Comparison of ENCODE assay signal across 8 cellular contexts in the genomic region with DNA sequence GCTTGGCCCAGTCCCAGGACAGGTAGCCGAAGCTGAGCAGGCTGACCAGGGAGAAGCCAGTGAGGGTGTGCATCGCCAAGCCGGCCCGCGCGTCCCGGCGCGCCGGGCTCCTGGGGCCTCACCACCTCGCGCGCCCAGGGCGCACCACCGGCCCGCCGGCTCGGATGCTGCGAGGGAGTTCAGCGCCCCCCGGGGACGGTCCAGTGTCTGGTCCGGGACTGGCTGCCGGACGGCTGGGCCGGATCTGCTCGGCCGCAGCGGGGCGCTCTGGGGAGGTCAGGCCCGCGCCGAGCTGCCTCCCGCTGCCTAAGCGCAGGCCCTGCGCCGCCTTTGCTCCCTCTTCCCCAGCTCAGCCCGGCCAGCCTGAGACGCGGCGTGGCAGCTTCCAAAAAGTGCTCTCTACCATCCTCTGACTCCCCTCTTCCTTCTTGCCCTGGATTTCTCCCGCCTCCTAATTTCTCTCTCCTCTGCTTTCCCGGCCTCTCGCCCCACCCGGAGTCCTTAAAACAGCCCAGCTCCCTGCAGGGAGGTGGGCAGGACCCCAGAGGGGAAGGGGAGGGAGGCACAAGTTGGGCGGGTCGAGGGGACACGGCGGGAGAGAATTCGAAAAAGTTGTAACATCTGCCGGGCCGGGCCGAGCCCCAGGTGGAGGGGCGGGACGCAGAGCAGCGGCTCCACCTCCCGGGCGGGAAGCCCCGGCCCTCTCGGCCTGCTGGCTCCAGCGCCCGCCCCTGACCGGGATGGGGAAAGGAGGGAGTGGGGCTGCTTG. TPM values are rescaled to one million over a fixed set of nuclear protein-coding genes. Genes with fewer than 3 reads are reported as not detected.
DNase-seq lines count a peak whose midpoint lies in the region; ATAC-seq and TF ChIP-seq lines count a peak whose summit lies in the region.

A gene (minus strand): TSS at position 605 of the 769 bp plus-strand sequence. CDS start 532 bp downstream, at position 73.

- TF ChIP-seq CTCF in mesothelial cell of epicardium (IDR thresholded peaks at IDR 0.05; ENCODE audit: unreplicated experiment), result no peak

- H3K4me3 Mint-ChIP-seq in stimulated activated naive CD8-positive, alpha-beta T cell treated with anti-CD3 and anti-CD28 coated beads, Interleukin-15, amount 100 ng/mL, for 72 hours, result no peak within 1 kb of the TSS
- peak within 1 kb of the TSS; percentile 75 for H3K4me3 Mint-ChIP-seq in mesothelial cell of epicardium

- peaks cover 52% of the 10 kb centered on the region for H3K27me3 Mint-ChIP-seq in stimulated activated naive CD8-positive, alpha-beta T cell treated with anti-CD3 and anti-CD28 coated beads, Interleukin-15, amount 100 ng/mL, for 72 hours
- peaks cover 9% of the 10 kb centered on the region for H3K27me3 Mint-ChIP-seq in mesothelial cell of epicardium (ENCODE audit: low read depth)

- H3K27ac ChIP-seq in esophagus (ENCODE audit: low read depth in 2 of 2, low read length in 1 of 2), result peak within 1 kb of the TSS; percentile 27 to 40

- H3K27ac Mint-ChIP-seq in stimulated activated naive CD8-positive, alpha-beta T cell treated with anti-CD3 and anti-CD28 coated beads, Interleukin-15, amount 100 ng/mL, for 72 hours, result no peak within 1 kb of the TSS
- peak within 1 kb of the TSS; percentile 93 for H3K27ac Mint-ChIP-seq in mesothelial cell of epicardium

- peaks cover 0 to 1% of the 10 kb centered on the region in 2 donors for H3K9me3 ChIP-seq in esophagus (ENCODE audit: control insufficient read depth in 2 of 2, insufficient read depth in 1 of 2, low read depth in 1 of 2, low read length in 1 of 2)

- no peaks in the 10 kb centered on the region for H3K36me3 ChIP-seq in esophagus (ENCODE audit: control insufficient read depth in 2 of 2, insufficient read depth in 2 of 2, low read length in 1 of 2)

- peak within 1 kb of the TSS; percentile 25 to 42 for H3K4me3 ChIP-seq in esophagus (ENCODE audit: low read depth in 1 of 2, low read length in 2 of 2)

- no peaks in the 10 kb centered on the region for H3K4me1 Mint-ChIP-seq in stimulated activated naive CD8-positive, alpha-beta T cell treated with anti-CD3 and anti-CD28 coated beads, Interleukin-15, amount 100 ng/mL, for 72 hours
- peaks cover 49% of the 10 kb centered on the region for H3K4me1 Mint-ChIP-seq in mesothelial cell of epicardium

- 3% methylated on average over 54 to 63 of the region's 63 CpGs for WGBS in esophagus, 2 donors

- no peaks in the 10 kb centered on the region for H3K36me3 Mint-ChIP-seq in mesothelial cell of epicardium

- H3K27me3 ChIP-seq in esophagus (ENCODE audit: control insufficient read depth in 1 of 2, insufficient read depth in 2 of 2, low read length in 2 of 2), result no peaks in the 10 kb centered on the region

- no peak for DNase-seq in stimulated activated naive CD8-positive, alpha-beta T cell treated with anti-CD3 and anti-CD28 coated beads, Interleukin-15, amount 100 ng/mL, for 72 hours
- DNase-seq in stimulated activated naive CD8-positive, alpha-beta T cell treated with anti-CD3 and anti-CD28 coated beads, Interleukin-15, Interleukin-2, amounts not matched to agents 100 U/mL and 50 U/mL, for 24 hours, result no peak
- peak; percentile 46 to 69 for DNase-seq in mesothelial cell of epicardium (ENCODE audit: low spot score in 2 of 2, unreplicated experiment in 2 of 2)
- DNase-seq in activated T-cell treated with anti-CD3 and anti-CD28 coated beads for 4 hours, result no peak
- DNase-seq in NCI-H1436 treated with DMSO at 0.1 percent for 48 hours (lab: John Stamatoyannopoulos, UW), result no peak

- ATAC-seq in stimulated activated naive CD8-positive, alpha-beta T cell treated with anti-CD3 and anti-CD28 coated beads, Interleukin-15, amount 100 ng/mL, for 72 hours, result peak; percentile 48
- ATAC-seq in stimulated activated naive CD8-positive, alpha-beta T cell treated with anti-CD3 and anti-CD28 coated beads, Interleukin-15, Interleukin-2, amounts not matched to agents 100 U/mL and 50 U/mL, for 24 hours, result no peak
- no peak for ATAC-seq in HG03097 (IDR thresholded peaks at IDR 0.05; ENCODE audit: low FRiP score, unreplicated experiment)
- no peak for ATAC-seq in GM19455 (IDR thresholded peaks at IDR 0.05; ENCODE audit: unreplicated experiment)

- no peaks in the 10 kb centered on the region for H3K9me3 Mint-ChIP-seq in stimulated activated naive CD8-positive, alpha-beta T cell treated with anti-CD3 and anti-CD28 coated beads, Interleukin-15, amount 100 ng/mL, for 72 hours
- no peaks in the 10 kb centered on the region for H3K9me3 Mint-ChIP-seq in mesothelial cell of epicardium

- peaks cover 15 to 23% of the 10 kb centered on the region in 2 donors for H3K4me1 ChIP-seq in esophagus (ENCODE audit: control insufficient read depth in 2 of 2, insufficient read depth in 2 of 2, low read length in 1 of 2)

RNA-seq across cellular contexts. Expression of the gene that starts here (rescaled TPM):
- polyA plus RNA-seq in esophagus, result 1 to 10 TPM in 1 of 2 donors, under 1 TPM in 1; 0.77 to 1.6 TPM
- 18.5 to 19.1 TPM (median 18.8 TPM) in 3 replicates for total RNA-seq in mesothelial cell of epicardium

Comparison
In these comparisons a context has a peak if more than half of its experiments do, and no peak if none do; other contexts are left out.
1. DNase-seq: peak in mesothelial cell of epicardium (2 of 2); none in stimulated activated naive CD8-positive, alpha-beta T cell treated with anti-CD3 and anti-CD28 coated beads, Interleukin-15, amount 100 ng/mL, for 72 hours (0 of 2), stimulated activated naive CD8-positive, alpha-beta T cell treated with anti-CD3 and anti-CD28 coated beads, Interleukin-15, Interleukin-2, amounts not matched to agents 100 U/mL and 50 U/mL, for 24 hours (single experiment), activated T-cell treated with anti-CD3 and anti-CD28 coated beads for 4 hours (single experiment) and NCI-H1436 treated with DMSO at 0.1 percent for 48 hours (single experiment).